Comparison of ENCODE assay signal across 22 cellular contexts in genomic region chr12:50362671-50363070, GRCh38. TPM values are rescaled to one million over a fixed set of nuclear protein-coding genes. Genes with fewer than 3 reads are reported as not detected.
DNase-seq lines count a peak whose midpoint lies in the region; ATAC-seq and TF ChIP-seq lines count a peak whose summit lies in the region.
"Had no signal": no experiment of that assay in that cellular context is flagged by ENCODE, and none has a peak within 500 bp of the region (broad histone marks: within the 10 kb centered on the region; RNA-seq: fewer than 3 reads in every experiment).

No MANE protein-coding gene starts in this region.

- intact Hi-C loops in Calu3 (cut with micrococcal nuclease; ENCODE audit: unreplicated experiment) = no loop called here

- H3K4me3 Mint-ChIP-seq in Calu3 (ENCODE audit: low read depth, unreplicated experiment) = no peak overlapping the region
- H3K4me3 Mint-ChIP-seq: CD14-positive monocyte; CD4-positive, alpha-beta T cell; CD8-positive, alpha-beta memory T cell; H9 had no signal

- H3K9me3 Mint-ChIP-seq in Calu3 (ENCODE audit: low read depth, unreplicated experiment) = no peaks in the 10 kb centered on the region
- H3K9me3 Mint-ChIP-seq: CD4-positive, alpha-beta T cell; CD8-positive, alpha-beta memory T cell; H9 had no signal

- H3K27ac Mint-ChIP-seq in Calu3 (ENCODE audit: unreplicated experiment) = no peak overlapping the region
- H3K27ac Mint-ChIP-seq: CD14-positive monocyte; CD4-positive, alpha-beta T cell; CD8-positive, alpha-beta memory T cell had no signal

- no peaks in the 10 kb centered on the region for H3K36me3 Mint-ChIP-seq in Calu3 (ENCODE audit: insufficient read depth, unreplicated experiment)
- H3K36me3 Mint-ChIP-seq: CD14-positive monocyte had no signal

- H3K27me3 Mint-ChIP-seq in Calu3 (ENCODE audit: unreplicated experiment) = no peaks in the 10 kb centered on the region

- no peaks in the 10 kb centered on the region for H3K4me1 Mint-ChIP-seq in Calu3 (ENCODE audit: low read depth, unreplicated experiment)
- H3K4me1 Mint-ChIP-seq: CD14-positive monocyte; CD8-positive, alpha-beta memory T cell had no signal

- BruUV-seq in Calu3 (replicated peaks; lab: Mats Ljungman, UMichigan) = no TSS peak

- no peak for ATAC-seq in GM21786 (IDR thresholded peaks at IDR 0.05; ENCODE audit: unreplicated experiment)
- ATAC-seq: A549, HCT116 had no signal

- DNase-seq in DMS 273 (lab: John Stamatoyannopoulos, UW; ENCODE audit: unreplicated experiment) (peak; percentile 83), EH (ENCODE audit: low read depth) (peak; percentile 37), NCI-H524 treated with DMSO at 0.1 percent for 48 hours (lab: John Stamatoyannopoulos, UW) (peak; percentile 63), islet precursor cell (peak; percentile 22), GOT3 (lab: John Stamatoyannopoulos, UW) (no peak), Calu3 (no peak), mesenteric fat pad (ENCODE audit: low spot score) (no peak)
- DNase-seq: 8988T; ACHN; AML-193; BE2C; CD4-positive, alpha-beta T cell; CD8-positive, alpha-beta memory T cell; DMS79; GF-D8; H9 had no signal

- no peak for TF ChIP-seq CTCF in Calu3 (IDR thresholded peaks at IDR 0.05; ENCODE audit: unreplicated experiment)

- CTCF ChIA-PET in Calu3 (lab: Charles Lee) = interaction anchor here (0.7 kb wide), 1 partner anchor 798 kb away, joined by 5 read pairs; no protein-coding TSS in a partner anchor

RNA-seq across cellular contexts. Expression of gene FAM186A, which starts 33.7 kb away (rescaled TPM):
- total RNA-seq in Calu3 (2022) (not detected in 2 replicates), mesenteric fat pad (not detected)
- total RNA-seq: CD4-positive, alpha-beta T cell; CD8-positive, alpha-beta memory T cell; G401; H4; H9 had no signal

RNA-seq across cellular contexts. Expression of gene LARP4, which starts 38.0 kb away (rescaled TPM):
- 57.7 and 67.6 TPM in 2 replicates for total RNA-seq in Calu3 (2022)
- 128 TPM for total RNA-seq in mesenteric fat pad

Comparison
In these comparisons a context has a peak if more than half of its experiments do, and no peak if none do; other contexts are left out.
1. DNase-seq: peak in DMS 273 (single experiment), EH (single experiment), NCI-H524 treated with DMSO at 0.1 percent for 48 hours (single experiment) and islet precursor cell (single experiment); none in GOT3 (single experiment), Calu3 (single experiment) and mesenteric fat pad (single experiment).